In the genomic region with DNA sequence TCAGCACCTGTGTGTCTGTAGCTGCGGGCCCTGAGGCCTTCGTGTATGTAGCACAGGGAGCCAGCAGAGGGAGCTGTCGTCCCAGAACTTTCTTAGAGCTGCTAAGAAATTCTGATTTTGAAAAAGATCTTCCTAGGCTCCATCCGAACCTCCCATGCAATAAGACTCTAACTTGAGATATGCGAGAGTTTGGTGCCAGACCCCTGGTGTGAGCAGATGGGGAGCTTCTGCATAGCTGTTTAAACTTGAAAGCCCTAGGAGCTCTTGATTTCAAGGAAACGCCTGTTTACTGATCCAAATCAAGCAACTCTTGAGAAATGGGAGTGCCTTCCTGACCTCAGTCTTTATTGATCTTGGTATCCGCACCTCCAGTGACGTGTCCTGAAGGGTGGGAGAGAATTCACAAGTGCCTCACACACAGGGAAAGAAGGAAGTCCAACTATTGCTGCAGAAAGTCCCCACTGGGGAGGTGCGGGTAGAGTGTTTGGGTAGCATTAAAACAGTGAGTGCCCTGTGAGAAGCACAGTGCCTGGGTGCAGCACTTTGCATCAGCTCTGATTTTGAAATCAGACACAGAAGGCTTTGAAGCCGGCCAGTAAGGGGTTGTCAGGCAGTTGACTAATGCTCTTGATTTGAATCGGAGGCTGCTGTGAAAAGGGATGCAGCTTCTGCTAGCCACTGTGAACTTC, we compare ENCODE assay signal across 8 cellular contexts.
A peak's percentile ranks its signal among the peaks of the same experiment; 100 is the strongest.
DNase-seq lines count a peak whose midpoint lies in the region; ATAC-seq, FAIRE-seq and TF ChIP-seq lines count a peak whose summit lies in the region.

No MANE protein-coding gene starts in this region.

- peaks cover 0 to 3% (median 0%) of the 10 kb centered on the region in 3 donors for H3K36me3 Mint-ChIP-seq in immature natural killer cell

- H3K27me3 ChIP-seq in WERI-Rb-1 (ENCODE audit: insufficient read depth, low read depth, severe bottlenecking) (no peaks in the 10 kb centered on the region), bronchial epithelial cell (ENCODE audit: control insufficient read depth, insufficient read depth, low read length) (no peaks in the 10 kb centered on the region)

- peak; percentile 83 for FAIRE-seq in bronchial epithelial cell (lab: Jason Lieb, UNC)

- H3K36me3 ChIP-seq in WERI-Rb-1, result no peaks in the 10 kb centered on the region
- H3K36me3 ChIP-seq in bronchial epithelial cell (ENCODE audit: control insufficient read depth, insufficient read depth, low read length), result no peaks in the 10 kb centered on the region

- TF ChIP-seq CTCF in WERI-Rb-1 (IDR thresholded peaks at IDR 0.05; ENCODE audit: low read depth, low read length) (peak; percentile 86), bronchial epithelial cell (IDR thresholded peaks at IDR 0.05; ENCODE audit: insufficient read depth, low read length, severe bottlenecking) (peak; percentile 89)

- H3K9me3 ChIP-seq in WERI-Rb-1 (ENCODE audit: severe bottlenecking), result no peaks in the 10 kb centered on the region

- H3K4me3 Mint-ChIP-seq in immature natural killer cell, result peak overlapping the region; percentile 47 to 73 (median 67)

- H3K4me3 ChIP-seq in WERI-Rb-1 (ENCODE audit: low read depth, low read length), result no peak overlapping the region
- peak overlapping the region; percentile 4 for H3K4me3 ChIP-seq in bronchial epithelial cell (ENCODE audit: low read depth, low read length)

- H3K9me3 Mint-ChIP-seq in immature natural killer cell, result no peaks in the 10 kb centered on the region

- H3K27ac ChIP-seq in WERI-Rb-1, result no peak overlapping the region

- H3K4me1 Mint-ChIP-seq in immature natural killer cell, result peaks cover 22 to 28% of the 10 kb centered on the region in 2 donors

- H3K27me3 Mint-ChIP-seq in immature natural killer cell (ENCODE audit: low read depth in 3 of 3), result peaks cover 0 to 2% (median 0%) of the 10 kb centered on the region in 3 donors

- peak overlapping the region in 5 of 6 donors; percentile 5 to 85 (median 34) for H3K27ac Mint-ChIP-seq in immature natural killer cell

- DNase-seq in NOMO-1 (lab: John Stamatoyannopoulos, UW; ENCODE audit: unreplicated experiment in 2 of 2) (peak; percentile 26 to 64), NOMO-1 treated with dmso at 0.1 percent for 144 hours (lab: John Stamatoyannopoulos, UW; ENCODE audit: unreplicated experiment) (no peak), NCI-H2107 treated with DMSO at 0.1 percent for 48 hours (lab: John Stamatoyannopoulos, UW; ENCODE audit: unreplicated experiment) (peak; percentile 78), WERI-Rb-1 (peak; percentile 71), bronchial epithelial cell (ENCODE audit: low read depth) (peak; percentile 77), immature natural killer cell (peak; percentile 55 to 64 (median 58)), smooth muscle cell of the brain vasculature (ENCODE audit: low read depth, low spot score) (peak; percentile 61)

- peak; percentile 45 for ATAC-seq in HG02970 (IDR thresholded peaks at IDR 0.05; ENCODE audit: low FRiP score, unreplicated experiment)
